26 cellular contexts compared by ENCODE assay signal in the genomic region with DNA sequence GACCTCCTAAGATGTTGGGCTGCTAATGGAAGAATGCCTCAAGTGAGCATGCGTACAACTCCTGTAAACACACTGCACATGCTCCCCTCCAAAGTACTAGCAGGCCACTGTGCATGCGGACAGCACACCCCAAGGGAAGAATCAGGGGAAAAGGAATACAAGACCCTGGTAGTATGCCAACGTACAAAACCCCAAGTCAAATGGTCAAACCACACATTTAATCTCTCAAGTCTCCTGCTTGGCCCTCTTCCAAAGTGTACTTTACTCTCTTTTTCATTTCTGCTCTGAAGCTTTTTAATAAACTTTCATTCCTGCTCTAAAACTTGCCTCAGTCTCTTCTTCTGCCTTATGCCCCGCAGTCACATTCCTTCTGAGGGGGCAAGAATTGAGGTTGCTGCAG.
A peak's percentile ranks its signal among the peaks of the same experiment; 100 is the strongest.
DNase-seq lines count a peak whose midpoint lies in the region; ATAC-seq, FAIRE-seq and TF ChIP-seq lines count a peak whose summit lies in the region.
"Had no signal": no experiment of that assay in that cellular context is flagged by ENCODE, and none has a peak within 500 bp of the region (broad histone marks: within the 10 kb centered on the region; RNA-seq: fewer than 3 reads in every experiment).

No MANE protein-coding gene starts in this region.

- H3K36me3 Mint-ChIP-seq in astrocyte (ENCODE audit: low read depth, unreplicated experiment), result no peaks in the 10 kb centered on the region
- H3K36me3 Mint-ChIP-seq in activated T-helper 2 cell treated with anti-CD3 and anti-CD28 coated beads, Interferon-gamma antibody, Interleukin-2, Interleukin-4, amounts not matched to agents 10 μg/mL and 5 μg/mL and 100 μg/mL, durations not matched to agents 14 hours and 24 hours and 36 hours (ENCODE audit: low read depth), result no peaks in the 10 kb centered on the region
- H3K36me3 Mint-ChIP-seq: CD8-positive, alpha-beta T cell had no signal

- H3K27me3 ChIP-seq in astrocyte (ENCODE audit: insufficient read depth, low read length), result no peaks in the 10 kb centered on the region

- intact Hi-C loops in activated T-helper 2 cell treated with anti-CD3 and anti-CD28 coated beads, Interferon-gamma antibody, Interleukin-2, Interleukin-4, amounts not matched to agents 10 μg/mL and 5 μg/mL and 100 μg/mL, durations not matched to agents 14 hours and 24 hours and 36 hours (cut with micrococcal nuclease), result no loop called here

- no peaks in the 10 kb centered on the region for H3K4me1 Mint-ChIP-seq in astrocyte (ENCODE audit: low read depth, unreplicated experiment)
- no peaks in the 10 kb centered on the region for H3K4me1 Mint-ChIP-seq in activated T-helper 2 cell treated with anti-CD3 and anti-CD28 coated beads, Interferon-gamma antibody, Interleukin-2, Interleukin-4, amounts not matched to agents 10 μg/mL and 5 μg/mL and 100 μg/mL, durations not matched to agents 14 hours and 24 hours and 36 hours (ENCODE audit: low read depth)

- no peaks in the 10 kb centered on the region for H3K27me3 Mint-ChIP-seq in astrocyte (ENCODE audit: low read depth, unreplicated experiment)
- H3K27me3 Mint-ChIP-seq in activated T-helper 2 cell treated with anti-CD3 and anti-CD28 coated beads, Interferon-gamma antibody, Interleukin-2, Interleukin-4, amounts not matched to agents 10 μg/mL and 5 μg/mL and 100 μg/mL, durations not matched to agents 14 hours and 24 hours and 36 hours (ENCODE audit: low read depth), result no peaks in the 10 kb centered on the region

- H3K9me3 Mint-ChIP-seq in astrocyte (ENCODE audit: unreplicated experiment), result no peaks in the 10 kb centered on the region
- peaks cover 19% of the 10 kb centered on the region for H3K9me3 Mint-ChIP-seq in activated T-helper 2 cell treated with anti-CD3 and anti-CD28 coated beads, Interferon-gamma antibody, Interleukin-2, Interleukin-4, amounts not matched to agents 10 μg/mL and 5 μg/mL and 100 μg/mL, durations not matched to agents 14 hours and 24 hours and 36 hours
- H3K9me3 Mint-ChIP-seq: CD8-positive, alpha-beta T cell had no signal

- no peaks in the 10 kb centered on the region for H3K79me2 ChIP-seq in astrocyte (ENCODE audit: insufficient read depth, low read length)

- H4K20me1 ChIP-seq in astrocyte (ENCODE audit: insufficient read depth, low read length), result no peaks in the 10 kb centered on the region

- H3K36me3 ChIP-seq in astrocyte (ENCODE audit: insufficient read depth, low read length), result no peaks in the 10 kb centered on the region
- H3K36me3 ChIP-seq: HAP-1 had no signal

- H3K4me3 Mint-ChIP-seq in astrocyte (ENCODE audit: unreplicated experiment), result no peak overlapping the region
- no peak overlapping the region for H3K4me3 Mint-ChIP-seq in activated T-helper 2 cell treated with anti-CD3 and anti-CD28 coated beads, Interferon-gamma antibody, Interleukin-2, Interleukin-4, amounts not matched to agents 10 μg/mL and 5 μg/mL and 100 μg/mL, durations not matched to agents 14 hours and 24 hours and 36 hours (ENCODE audit: low read depth)
- H3K4me3 Mint-ChIP-seq: CD8-positive, alpha-beta T cell had no signal

- no peak overlapping the region for H3K4me3 ChIP-seq in astrocyte (ENCODE audit: insufficient read depth, low read depth, low read length)
- no peak overlapping the region for H3K4me3 ChIP-seq in retinal pigment epithelial cell (ENCODE audit: low read length)
- H3K4me3 ChIP-seq: HAP-1, K562, SK-N-MC had no signal

- no peaks in the 10 kb centered on the region for H3K9me3 ChIP-seq in astrocyte (ENCODE audit: insufficient read depth, low read depth, low read length)
- H3K9me3 ChIP-seq: HAP-1 had no signal

- no peak overlapping the region for H3K27ac ChIP-seq in astrocyte (ENCODE audit: low read depth, low read length)
- H3K27ac ChIP-seq: HL-60, SK-N-MC had no signal

- H3K4me2 ChIP-seq in astrocyte (ENCODE audit: low read length), result no peak overlapping the region

- H3K4me1 ChIP-seq in astrocyte (ENCODE audit: insufficient read depth, low read length), result no peaks in the 10 kb centered on the region
- H3K4me1 ChIP-seq: HAP-1 had no signal

- ATAC-seq in GM18868 (IDR thresholded peaks at IDR 0.05; ENCODE audit: unreplicated experiment), result peak; percentile 3
- ATAC-seq: CD8-positive, alpha-beta T cell; HepG2; K562; PC-3 had no signal

- TF ChIP-seq CTCF in astrocyte (IDR thresholded peaks at IDR 0.05; ENCODE audit: insufficient read depth, low read depth, low read length), result no peak
- no peak for TF ChIP-seq CTCF in retinal pigment epithelial cell (conservative IDR thresholded peaks at IDR 0.05; ENCODE audit: low read depth, low read length)

- peak; percentile 81 for DNase-seq in M059J (ENCODE audit: low read depth)
- DNase-seq in astrocyte (ENCODE audit: low read depth), result peak; percentile 0
- peak; percentile 67 for DNase-seq in retinal pigment epithelial cell (ENCODE audit: low read depth)
- no peak for DNase-seq in stimulated activated CD4-positive, alpha-beta T cell treated with anti-CD3 and anti-CD28 coated beads, Interleukin-12 subunit alpha, Interleukin-12 subunit beta, amount 100 ng/mL, for 4 hours
- no peak for DNase-seq in NCI-H146 treated with DMSO at 0.1 percent for 48 hours (lab: John Stamatoyannopoulos, UW; ENCODE audit: unreplicated experiment)
- DNase-seq in activated T-helper 2 cell treated with anti-CD3 and anti-CD28 coated beads, Interferon-gamma antibody, Interleukin-2, Interleukin-4, amounts not matched to agents 10 μg/mL and 5 μg/mL and 100 μg/mL, durations not matched to agents 14 hours and 24 hours and 36 hours (ENCODE audit: low spot score), result no peak
- DNase-seq: 8988T; AML-193; C1 segment of cervical spinal cord; CD8-positive, alpha-beta T cell; DND-41; NCI-H1092 treated with DMSO at 0.1 percent for 48 hours; NCI-H146; NCI-H2081; NCI-H2171; NCI-H524 treated with DMSO at 0.1 percent for 48 hours; NCI-H82; PC-3; SHP77 treated with DMSO at 0.1 percent for 48 hours; SW 1271 had no signal

- H2AFZ ChIP-seq in astrocyte (ENCODE audit: low read depth, low read length), result no peak overlapping the region

- no peak overlapping the region for H3K9ac ChIP-seq in astrocyte (ENCODE audit: low read length)

- no peak for FAIRE-seq in astrocyte (lab: Jason Lieb, UNC)
- FAIRE-seq: HepG2, K562 had no signal

- no peak overlapping the region for H3K27ac Mint-ChIP-seq in astrocyte (ENCODE audit: unreplicated experiment)
- H3K27ac Mint-ChIP-seq in activated T-helper 2 cell treated with anti-CD3 and anti-CD28 coated beads, Interferon-gamma antibody, Interleukin-2, Interleukin-4, amounts not matched to agents 10 μg/mL and 5 μg/mL and 100 μg/mL, durations not matched to agents 14 hours and 24 hours and 36 hours, result no peak overlapping the region
- H3K27ac Mint-ChIP-seq: CD8-positive, alpha-beta T cell had no signal

Comparison
In these comparisons a context has a peak if more than half of its experiments do, and no peak if none do; other contexts are left out.
1. DNase-seq: peak in M059J (single experiment), astrocyte (single experiment) and retinal pigment epithelial cell (single experiment); none in stimulated activated CD4-positive, alpha-beta T cell treated with anti-CD3 and anti-CD28 coated beads, Interleukin-12 subunit alpha, Interleukin-12 subunit beta, amount 100 ng/mL, for 4 hours (single experiment), NCI-H146 treated with DMSO at 0.1 percent for 48 hours (single experiment) and activated T-helper 2 cell treated with anti-CD3 and anti-CD28 coated beads, Interferon-gamma antibody, Interleukin-2, Interleukin-4, amounts not matched to agents 10 μg/mL and 5 μg/mL and 100 μg/mL, durations not matched to agents 14 hours and 24 hours and 36 hours (single experiment).